1 cellular context compared by ENCODE assay signal in the genomic region with DNA sequence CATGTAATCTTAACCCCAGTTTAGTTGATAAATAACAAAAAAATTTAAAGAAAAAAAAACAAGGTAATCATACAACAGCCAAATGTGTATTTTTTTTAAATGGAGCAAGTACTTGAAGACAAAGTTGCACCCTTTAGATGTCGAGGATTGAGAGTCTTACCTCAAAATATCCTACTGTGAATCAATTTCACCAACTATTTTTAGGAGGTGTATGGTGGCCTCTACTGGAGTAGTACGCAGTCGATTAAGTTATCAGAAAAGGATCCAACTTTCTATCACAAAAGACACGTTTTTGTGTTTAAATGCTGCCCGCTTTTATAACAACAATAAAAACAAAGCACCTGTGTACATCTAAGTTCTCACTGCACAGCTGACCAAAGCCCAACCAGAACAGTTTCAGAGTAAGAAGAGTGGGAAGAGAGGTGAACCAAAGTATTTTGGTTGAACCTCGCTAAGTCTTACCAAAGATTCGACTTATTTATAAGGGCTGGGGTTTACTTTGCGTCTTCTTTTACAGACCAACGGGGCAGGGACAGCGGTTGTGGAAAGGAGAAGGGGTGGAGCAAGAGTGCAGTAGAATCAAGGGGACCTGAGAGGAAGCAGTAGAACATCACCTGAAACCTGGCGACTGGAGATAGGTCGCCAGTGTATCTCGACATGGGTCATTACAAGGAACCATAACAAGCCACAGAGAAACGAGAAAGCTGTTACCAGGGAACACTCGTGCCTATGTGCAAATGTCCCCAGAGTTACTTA.
TF ChIP-seq lines count a peak whose summit lies in the region.

No MANE protein-coding gene starts in this region.

TF ChIP-seq in IMR-90, 13 proteins besides CTCF, POLR2A, EP300 and RAD21 (continued from another document):
- TF ChIP-seq ELK1 (IDR thresholded peaks at IDR 0.05; ENCODE audit: borderline replicate concordance, low read depth, low read length): no peak
- TF ChIP-seq CEBPB (IDR thresholded peaks at IDR 0.05; ENCODE audit: low read depth, low read length): no peak
- no peak for TF ChIP-seq RCOR1 (IDR thresholded peaks at IDR 0.05; ENCODE audit: insufficient replicate concordance, low read length)
- no peak for TF ChIP-seq MAZ (IDR thresholded peaks at IDR 0.05; ENCODE audit: borderline replicate concordance, low read depth, low read length)
- no peak for TF ChIP-seq RFX5 (IDR thresholded peaks at IDR 0.05; ENCODE audit: low read depth, low read length)
- TF ChIP-seq MAFK (IDR thresholded peaks at IDR 0.05; ENCODE audit: low read depth, low read length): no peak
- no peak for TF ChIP-seq NFE2L2 (IDR thresholded peaks at IDR 0.05; ENCODE audit: low read depth, low read length)
- no peak for TF ChIP-seq SMC3 (IDR thresholded peaks at IDR 0.05; ENCODE audit: low read depth, low read length)
- TF ChIP-seq FOS (IDR thresholded peaks at IDR 0.05; ENCODE audit: low read depth, low read length): no peak
